Comparison of ENCODE assay signal across 1 cellular context in genomic region chr3:149010966-149011365, GRCh38.
TF ChIP-seq lines count a peak whose summit lies in the region.

No MANE protein-coding gene starts in this region.

TF ChIP-seq in GM23338, 12 proteins besides CTCF, POLR2A, EP300 and RAD21:
- TF ChIP-seq ZNF462 (CRISPR knock-in tag; IDR thresholded peaks at IDR 0.05) (no peak), ZNF331 (CRISPR knock-in tag; IDR thresholded peaks at IDR 0.05; ENCODE audit: low read depth) (no peak), STAT1 (IDR thresholded peaks at IDR 0.05; ENCODE audit: unreplicated experiment) (no peak), EZH2 (IDR thresholded peaks at IDR 0.05; ENCODE audit: low read depth, unreplicated experiment) (no peak), JUNB (IDR thresholded peaks at IDR 0.05; ENCODE audit: unreplicated experiment) (no peak), ETS1 (IDR thresholded peaks at IDR 0.05) (no peak), EZH2phosphoT487 (IDR thresholded peaks at IDR 0.05; ENCODE audit: unreplicated experiment) (no peak), CREB1 (CRISPR knock-in tag; IDR thresholded peaks at IDR 0.05; ENCODE audit: low read depth) (no peak), POLR2AphosphoS5 (IDR thresholded peaks at IDR 0.05; ENCODE audit: low read depth) (no peak), REST (IDR thresholded peaks at IDR 0.05; ENCODE audit: unreplicated experiment) (no peak), NANOG (IDR thresholded peaks at IDR 0.05; ENCODE audit: borderline replicate concordance) (no peak), ZNF114 (CRISPR knock-in tag; IDR thresholded peaks at IDR 0.05) (no peak)
